ENCODE assay signal across 1 cellular context in the genomic region with DNA sequence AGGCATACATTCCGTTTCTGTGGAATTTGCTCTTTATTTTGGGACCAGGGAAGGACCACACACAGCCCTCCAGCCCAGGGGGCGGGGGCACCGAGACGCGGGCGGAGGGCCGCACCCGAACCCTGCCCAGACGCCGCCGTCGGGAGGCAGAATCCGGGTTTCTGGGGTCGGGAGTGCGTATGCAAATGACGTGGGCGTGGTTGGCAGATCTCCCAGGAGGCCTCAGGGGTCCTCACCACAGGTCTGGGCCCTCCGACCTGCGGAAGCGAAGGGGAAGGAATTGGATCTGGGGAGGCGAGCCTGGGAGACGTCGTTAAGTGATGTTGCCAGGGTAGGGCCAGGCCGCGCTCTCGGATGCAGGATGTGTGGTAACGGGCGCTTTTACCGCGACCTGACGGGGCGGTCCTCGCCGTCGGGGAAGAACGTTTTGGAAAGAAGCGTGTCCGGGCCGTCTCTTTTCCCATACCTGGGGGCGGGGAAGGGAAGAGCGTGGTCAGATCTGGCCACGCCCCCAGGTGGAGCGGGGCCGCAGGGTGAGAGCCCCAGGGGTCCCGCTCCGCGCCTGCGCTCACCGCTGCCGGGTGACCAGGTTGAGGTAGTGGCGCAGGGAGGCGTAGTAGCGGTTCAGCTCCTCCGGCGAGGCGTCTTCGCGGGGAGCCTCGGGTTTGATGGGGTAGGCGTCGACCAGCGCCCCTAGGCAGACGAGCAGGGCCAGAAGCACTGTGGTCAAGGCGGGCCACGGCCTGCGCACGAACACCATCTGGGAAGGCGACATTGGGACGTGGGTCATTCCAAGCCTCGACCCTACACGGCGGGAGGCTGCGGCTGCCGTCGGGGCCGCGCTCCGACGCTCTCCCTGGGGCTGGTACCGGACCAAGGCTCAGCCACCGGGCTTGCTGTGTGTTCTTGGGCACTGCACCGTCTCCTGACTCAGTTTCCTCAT.
A peak's percentile ranks its signal among the peaks of the same experiment; 100 is the strongest.
TF ChIP-seq lines count a peak whose summit lies in the region.

No MANE protein-coding gene starts in this region.

TF ChIP-seq in HepG2, 621 proteins besides CTCF, POLR2A, EP300 and RAD21 (continues in another document):
- TF ChIP-seq SP5 (CRISPR knock-in tag; IDR thresholded peaks at IDR 0.05; ENCODE audit: borderline replicate concordance, low read depth), result no peak
- TF ChIP-seq ZNF770 (CRISPR knock-in tag; IDR thresholded peaks at IDR 0.05), result no peak
- no peak for TF ChIP-seq CERS6 (CRISPR knock-in tag; IDR thresholded peaks at IDR 0.05)
- no peak for TF ChIP-seq ZNF253 (CRISPR knock-in tag; IDR thresholded peaks at IDR 0.05; ENCODE audit: borderline replicate concordance)
- no peak for TF ChIP-seq DNMT3B (CRISPR knock-in tag; conservative IDR thresholded peaks at IDR 0.05)
- no peak for TF ChIP-seq ZNF329 (CRISPR knock-in tag; IDR thresholded peaks at IDR 0.05; ENCODE audit: low read depth)
- TF ChIP-seq POGZ (CRISPR knock-in tag; IDR thresholded peaks at IDR 0.05), result 0 out of 2 replicates have a peak, but pooled peaks have one; percentile 17
- TF ChIP-seq LRRFIP1 (CRISPR knock-in tag; conservative IDR thresholded peaks at IDR 0.05), result no peak
- TF ChIP-seq DPF2 (CRISPR knock-in tag; IDR thresholded peaks at IDR 0.05; ENCODE audit: borderline replicate concordance, low read depth), result no peak
- no peak for TF ChIP-seq HOXA7 (CRISPR knock-in tag; IDR thresholded peaks at IDR 0.05)
- no peak for TF ChIP-seq ZNF83 (CRISPR knock-in tag; IDR thresholded peaks at IDR 0.05; ENCODE audit: borderline replicate concordance)
- TF ChIP-seq ZNF318 (CRISPR knock-in tag; IDR thresholded peaks at IDR 0.05), result no peak
- no peak for TF ChIP-seq ZNF670 (CRISPR knock-in tag; IDR thresholded peaks at IDR 0.05; ENCODE audit: borderline replicate concordance)
- TF ChIP-seq ZNF180 (CRISPR knock-in tag; IDR thresholded peaks at IDR 0.05; ENCODE audit: borderline replicate concordance, low read depth), result no peak
- TF ChIP-seq ELF1 (CRISPR knock-in tag; IDR thresholded peaks at IDR 0.05), result no peak
- no peak for TF ChIP-seq ZFP36L2 (CRISPR knock-in tag; IDR thresholded peaks at IDR 0.05)
- TF ChIP-seq, protein P1, sequence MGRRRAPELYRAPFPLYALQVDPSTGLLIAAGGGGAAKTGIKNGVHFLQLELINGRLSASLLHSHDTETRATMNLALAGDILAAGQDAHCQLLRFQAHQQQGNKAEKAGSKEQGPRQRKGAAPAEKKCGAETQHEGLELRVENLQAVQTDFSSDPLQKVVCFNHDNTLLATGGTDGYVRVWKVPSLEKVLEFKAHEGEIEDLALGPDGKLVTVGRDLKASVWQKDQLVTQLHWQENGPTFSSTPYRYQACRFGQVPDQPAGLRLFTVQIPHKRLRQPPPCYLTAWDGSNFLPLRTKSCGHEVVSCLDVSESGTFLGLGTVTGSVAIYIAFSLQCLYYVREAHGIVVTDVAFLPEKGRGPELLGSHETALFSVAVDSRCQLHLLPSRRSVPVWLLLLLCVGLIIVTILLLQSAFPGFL (CRISPR knock-in tag; IDR thresholded peaks at IDR 0.05), result no peak
- TF ChIP-seq GFI1 (CRISPR knock-in tag; IDR thresholded peaks at IDR 0.05; ENCODE audit: borderline replicate concordance), result no peak
- no peak for TF ChIP-seq ZBTB25 (CRISPR knock-in tag; IDR thresholded peaks at IDR 0.05)
- TF ChIP-seq MAFK (conservative IDR thresholded peaks at IDR 0.05 in 1 of 2, IDR thresholded peaks at IDR 0.05 in 1 of 2; ENCODE audit: low read length in 2 of 2), result no peak
- TF ChIP-seq ZNF792 (CRISPR knock-in tag; IDR thresholded peaks at IDR 0.05), result no peak
- no peak for TF ChIP-seq TCF7L2 (IDR thresholded peaks at IDR 0.05; ENCODE audit: low read depth, low read length)
- peak; percentile 100 for TF ChIP-seq EZH2 (conservative IDR thresholded peaks at IDR 0.05; ENCODE audit: low read depth, low read length)
- TF ChIP-seq ZNF713 (CRISPR knock-in tag; IDR thresholded peaks at IDR 0.05), result no peak
- no peak for TF ChIP-seq SYNCRIP (IDR thresholded peaks at IDR 0.05; ENCODE audit: insufficient read depth, low read depth, low read length)
- TF ChIP-seq ZNF772 (CRISPR knock-in tag; IDR thresholded peaks at IDR 0.05), result no peak
- no peak for TF ChIP-seq GABPA (IDR thresholded peaks at IDR 0.05; ENCODE audit: low read depth, low read length)
- TF ChIP-seq GABPA (CRISPR knock-in tag; IDR thresholded peaks at IDR 0.05; ENCODE audit: low read depth), result no peak
- TF ChIP-seq SNAPC2 (CRISPR knock-in tag; IDR thresholded peaks at IDR 0.05), result no peak
- TF ChIP-seq ARID3A (IDR thresholded peaks at IDR 0.05; ENCODE audit: low read depth, low read length), result no peak
- no peak for TF ChIP-seq ZNF362 (CRISPR knock-in tag; IDR thresholded peaks at IDR 0.05; ENCODE audit: borderline replicate concordance)
- TF ChIP-seq RBM39 (IDR thresholded peaks at IDR 0.05; ENCODE audit: low read depth, low read length, poor library complexity, severe bottlenecking), result peak; percentile 39
